In the genomic region with DNA sequence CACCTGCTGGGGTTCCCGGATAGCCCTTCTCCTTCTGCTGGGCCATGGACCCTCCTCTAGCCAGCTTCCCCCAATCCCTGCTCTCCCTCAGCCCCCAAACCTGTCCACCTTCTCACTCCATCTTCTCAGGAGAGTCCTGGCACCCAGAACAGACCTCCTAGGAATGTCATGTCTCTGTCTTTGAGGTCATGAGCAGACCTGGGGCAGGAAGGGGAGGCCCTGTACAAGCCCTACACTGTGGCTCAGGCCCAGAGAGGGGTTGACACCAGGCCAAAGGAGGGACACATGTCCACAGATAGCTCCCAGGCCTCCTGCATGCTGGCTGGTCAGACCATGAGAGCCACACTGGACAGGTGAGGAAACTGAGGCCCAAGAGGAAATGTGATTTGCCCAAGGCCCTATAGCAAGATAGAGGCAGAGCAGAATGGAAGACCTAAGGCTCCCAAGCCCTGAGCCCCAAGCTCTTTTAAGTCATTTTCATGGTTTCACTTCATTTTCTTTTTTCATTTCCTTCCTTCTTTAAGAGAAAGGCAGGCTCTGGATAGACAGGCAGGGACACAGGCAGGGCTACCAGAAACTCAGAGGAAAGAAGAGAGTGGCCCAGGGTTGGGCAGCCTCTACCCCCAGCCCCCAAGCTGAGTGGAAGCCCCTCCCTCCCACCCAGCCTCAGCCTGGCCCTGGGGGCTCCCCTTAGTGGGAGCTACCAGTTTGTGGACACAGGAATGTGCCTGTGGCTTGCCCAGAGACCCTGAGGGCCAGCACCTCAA, we compare ENCODE assay signal across 10 cellular contexts.
DNase-seq lines count a peak whose midpoint lies in the region; ATAC-seq, FAIRE-seq and TF ChIP-seq lines count a peak whose summit lies in the region.
"Had no signal": no experiment of that assay in that cellular context is flagged by ENCODE, and none has a peak within 500 bp of the region (broad histone marks: within the 10 kb centered on the region; RNA-seq: fewer than 3 reads in every experiment).

No MANE protein-coding gene starts in this region.

- H3K36me3 ChIP-seq in Peyer's patch, result no peaks in the 10 kb centered on the region

- FAIRE-seq in GM12891 (lab: Jason Lieb, UNC), result peak; percentile 20

- intact Hi-C loops in cardiac septum (cut with DNase I) (loop anchor here (1.0 to 5.0 kb wide), 2 partner anchors 51 to 111 kb away; no protein-coding TSS in a partner anchor), sciatic nerve (cut with DNase I) (no loop called here)

- H3K9me3 ChIP-seq in Peyer's patch, result no peaks in the 10 kb centered on the region

- no peaks in the 10 kb centered on the region for H3K4me1 ChIP-seq in Peyer's patch

- no peaks in the 10 kb centered on the region for H3K27me3 ChIP-seq in Peyer's patch

- peak overlapping the region in 3 of 4 donors; percentile 8 to 42 (median 34) for H3K27ac ChIP-seq in Peyer's patch

- no peak for TF ChIP-seq CTCF in Peyer's patch (IDR thresholded peaks at IDR 0.05)

- no peak overlapping the region for H3K4me3 ChIP-seq in Peyer's patch

- ATAC-seq in sciatic nerve (peak; percentile 23), HG03521 (IDR thresholded peaks at IDR 0.05; ENCODE audit: unreplicated experiment) (no peak), GM21381 (IDR thresholded peaks at IDR 0.05; ENCODE audit: unreplicated experiment) (no peak)

- no peak for TF ChIP-seq POLR2A in GM12891 (IDR thresholded peaks at IDR 0.05; ENCODE audit: low read depth, low read length)
- TF ChIP-seq POLR2A in Peyer's patch (IDR thresholded peaks at IDR 0.05), result no peak

- DNase-seq in GM12891 (ENCODE audit: insufficient read length, low spot score) (no peak), Peyer's patch (peak in 2 of 3 donors; percentile 34 to 40), cardiac septum (ENCODE audit: low spot score) (peak; percentile 71), sciatic nerve (ENCODE audit: low spot score) (peak; percentile 56)
- no peak for DNase-seq in NK-92 treated with Interleukin-12 subunit alpha and Interleukin-12 subunit beta, amount 100 ng/mL, for 24 hours (lab: John Stamatoyannopoulos, UW)
- no peak for DNase-seq in activated CD8-positive, alpha-beta memory T cell treated with anti-CD3 and anti-CD28 coated beads, Interleukin-2, amount 50 U/mL, for 48 hours
- DNase-seq: CD4-positive, alpha-beta T cell; NCI-H2171 treated with DMSO at 0.1 percent for 48 hours had no signal

TF ChIP-seq in GM12891, 5 proteins besides CTCF, POLR2A, EP300 and RAD21:
- TF ChIP-seq PAX5 (IDR thresholded peaks at IDR 0.05; ENCODE audit: insufficient read depth, low read length, severe bottlenecking) (no peak), SPI1 (IDR thresholded peaks at IDR 0.05; ENCODE audit: low read depth, low read length) (peak; percentile 38)

Comparison
In these comparisons a context has a peak if more than half of its experiments do, and no peak if none do; other contexts are left out.
1. DNase-seq: peak in Peyer's patch (2 of 3), cardiac septum (single experiment) and sciatic nerve (single experiment); none in GM12891 (single experiment), NK-92 treated with Interleukin-12 subunit alpha and Interleukin-12 subunit beta, amount 100 ng/mL, for 24 hours (single experiment) and activated CD8-positive, alpha-beta memory T cell treated with anti-CD3 and anti-CD28 coated beads, Interleukin-2, amount 50 U/mL, for 48 hours (single experiment).